ENCODE assay signal across 14 cellular contexts in genomic region chr11:75403983-75404658, GRCh38. TPM values are rescaled to one million over a fixed set of nuclear protein-coding genes. Genes with fewer than 3 reads are reported as not detected.
A peak's percentile ranks its signal among the peaks of the same experiment; 100 is the strongest.
DNase-seq lines count a peak whose midpoint lies in the region; ATAC-seq and TF ChIP-seq lines count a peak whose summit lies in the region.
"Had no signal": no experiment of that assay in that cellular context is flagged by ENCODE, and none has a peak within 500 bp of the region (broad histone marks: within the 10 kb centered on the region; RNA-seq: fewer than 3 reads in every experiment).

No MANE protein-coding gene starts in this region.

- no peak overlapping the region for H3K9ac ChIP-seq in colonic mucosa (ENCODE audit: low read depth in 2 of 2, low read length in 2 of 2)

- peak overlapping the region; percentile 96 for H3K4me3 ChIP-seq in HFF-Myc (replicated peaks; ENCODE audit: low read depth, low read length)
- no peak overlapping the region for H3K4me3 ChIP-seq in osteoblast (ENCODE audit: insufficient read depth, low read length)
- no peak overlapping the region for H3K4me3 ChIP-seq in colonic mucosa
- H3K4me3 ChIP-seq: left lung had no signal

- H3K27ac Mint-ChIP-seq in activated CD4-positive, alpha-beta T cell treated with anti-CD3 and anti-CD28 coated beads for 36 hours, result peak overlapping the region; percentile 73
- peak overlapping the region; percentile 29 for H3K27ac Mint-ChIP-seq in activated T-helper 2 cell treated with anti-CD3 and anti-CD28 coated beads, Interferon-gamma antibody, Interleukin-2, Interleukin-4, amounts not matched to agents 10 μg/mL and 5 μg/mL and 100 μg/mL, durations not matched to agents 14 hours and 24 hours and 36 hours

- POLR2A ChIA-PET in activated CD4-positive, alpha-beta T cell treated with anti-CD3 and anti-CD28 coated beads for 36 hours (lab: Charles Lee), result no interaction called here

- H3K9me3 ChIP-seq in osteoblast (ENCODE audit: low read depth, low read length) (no peaks in the 10 kb centered on the region), colonic mucosa (no peaks in the 10 kb centered on the region)
- H3K9me3 ChIP-seq: left lung had no signal

- H3K27me3 ChIP-seq in osteoblast (ENCODE audit: insufficient read depth, low read length) (no peaks in the 10 kb centered on the region), colonic mucosa (no peaks in the 10 kb centered on the region)
- H3K27me3 ChIP-seq: left lung had no signal

- intact Hi-C loops in activated CD4-positive, alpha-beta T cell treated with anti-CD3 and anti-CD28 coated beads for 36 hours (cut with DNase I, micrococcal nuclease), result no loop called here
- intact Hi-C loops in activated T-helper 2 cell treated with anti-CD3 and anti-CD28 coated beads, Interferon-gamma antibody, Interleukin-2, Interleukin-4, amounts not matched to agents 10 μg/mL and 5 μg/mL and 100 μg/mL, durations not matched to agents 14 hours and 24 hours and 36 hours (cut with micrococcal nuclease), result no loop called here
- intact Hi-C loops in colonic mucosa (cut with DNase I), result no loop called here

- TF ChIP-seq CTCF in HFF-Myc (IDR thresholded peaks at IDR 0.05; ENCODE audit: low read depth, low read length, missing control alignments) (no peak), osteoblast (IDR thresholded peaks at IDR 0.05; ENCODE audit: extremely low read depth, low read depth, low read length) (no peak), colonic mucosa (IDR thresholded peaks at IDR 0.05) (no peak)

- H3K36me3 ChIP-seq in osteoblast (ENCODE audit: insufficient read depth, low read length) (peaks cover 79% of the 10 kb centered on the region), colonic mucosa (peaks cover 25% of the 10 kb centered on the region)

- H2AFZ ChIP-seq in osteoblast (ENCODE audit: low read length), result no peak overlapping the region

- DNase-seq in activated CD4-positive, alpha-beta T cell treated with anti-CD3 and anti-CD28 coated beads for 36 hours, result peak; percentile 38
- DNase-seq in activated CD4-positive, alpha-beta T cell treated with anti-CD3 and anti-CD28 coated beads, Interleukin-2, amount 50 U/mL, for 4 hours, result no peak
- DNase-seq in HFF-Myc (ENCODE audit: extremely low read depth, low read depth) (no peak), osteoblast (ENCODE audit: insufficient read length, low spot score, missing footprints) (no peak), NOMO-1 treated with DMSO at 0.1 percent for 48 hours (lab: John Stamatoyannopoulos, UW; ENCODE audit: unreplicated experiment) (no peak), colonic mucosa (no peak)
- no peak for DNase-seq in activated T-helper 2 cell treated with anti-CD3 and anti-CD28 coated beads, Interferon-gamma antibody, Interleukin-2, Interleukin-4, amounts not matched to agents 10 μg/mL and 5 μg/mL and 100 μg/mL, durations not matched to agents 14 hours and 24 hours and 36 hours (ENCODE audit: low spot score)
- DNase-seq: hypothalamus; left lung; naive thymus-derived CD8-positive, alpha-beta T cell; NCI-H1417 treated with DMSO at 0.1 percent for 48 hours; NCI-H510A had no signal

- peaks cover 52% of the 10 kb centered on the region for H3K4me1 Mint-ChIP-seq in activated CD4-positive, alpha-beta T cell treated with anti-CD3 and anti-CD28 coated beads for 36 hours
- peaks cover 48% of the 10 kb centered on the region for H3K4me1 Mint-ChIP-seq in activated T-helper 2 cell treated with anti-CD3 and anti-CD28 coated beads, Interferon-gamma antibody, Interleukin-2, Interleukin-4, amounts not matched to agents 10 μg/mL and 5 μg/mL and 100 μg/mL, durations not matched to agents 14 hours and 24 hours and 36 hours (ENCODE audit: low read depth)

- H3K79me2 ChIP-seq in osteoblast (ENCODE audit: insufficient read depth, low read length), result peaks cover 89% of the 10 kb centered on the region

- no peaks in the 10 kb centered on the region for H3K27me3 Mint-ChIP-seq in activated CD4-positive, alpha-beta T cell treated with anti-CD3 and anti-CD28 coated beads for 36 hours
- H3K27me3 Mint-ChIP-seq in activated T-helper 2 cell treated with anti-CD3 and anti-CD28 coated beads, Interferon-gamma antibody, Interleukin-2, Interleukin-4, amounts not matched to agents 10 μg/mL and 5 μg/mL and 100 μg/mL, durations not matched to agents 14 hours and 24 hours and 36 hours (ENCODE audit: low read depth), result no peaks in the 10 kb centered on the region
- H3K27me3 Mint-ChIP-seq: naive thymus-derived CD8-positive, alpha-beta T cell had no signal

- ATAC-seq in activated CD4-positive, alpha-beta T cell treated with anti-CD3 and anti-CD28 coated beads for 36 hours, result no peak
- no peak for ATAC-seq in esophagus mucosa
- ATAC-seq: left lung; naive thymus-derived CD8-positive, alpha-beta T cell had no signal

- H3K4me1 ChIP-seq in osteoblast (ENCODE audit: insufficient read depth, low read length), result peaks cover 44% of the 10 kb centered on the region
- H3K4me1 ChIP-seq in colonic mucosa, result peaks cover 6% of the 10 kb centered on the region

- no peak overlapping the region for H3K4me2 ChIP-seq in osteoblast (ENCODE audit: insufficient read depth, low read length)

- peaks cover 78% of the 10 kb centered on the region for H4K20me1 ChIP-seq in osteoblast (ENCODE audit: insufficient read depth, low read length)

- H3K4me3 Mint-ChIP-seq in activated CD4-positive, alpha-beta T cell treated with anti-CD3 and anti-CD28 coated beads for 36 hours, result no peak overlapping the region
- H3K4me3 Mint-ChIP-seq in activated T-helper 2 cell treated with anti-CD3 and anti-CD28 coated beads, Interferon-gamma antibody, Interleukin-2, Interleukin-4, amounts not matched to agents 10 μg/mL and 5 μg/mL and 100 μg/mL, durations not matched to agents 14 hours and 24 hours and 36 hours (ENCODE audit: low read depth), result peak overlapping the region; percentile 30
- H3K4me3 Mint-ChIP-seq: naive thymus-derived CD8-positive, alpha-beta T cell had no signal

- no peaks in the 10 kb centered on the region for H3K9me3 Mint-ChIP-seq in activated CD4-positive, alpha-beta T cell treated with anti-CD3 and anti-CD28 coated beads for 36 hours (ENCODE audit: low read depth)
- H3K9me3 Mint-ChIP-seq in activated T-helper 2 cell treated with anti-CD3 and anti-CD28 coated beads, Interferon-gamma antibody, Interleukin-2, Interleukin-4, amounts not matched to agents 10 μg/mL and 5 μg/mL and 100 μg/mL, durations not matched to agents 14 hours and 24 hours and 36 hours, result no peaks in the 10 kb centered on the region
- H3K9me3 Mint-ChIP-seq: IgD-negative memory B cell; naive thymus-derived CD8-positive, alpha-beta T cell had no signal

- H3K27ac ChIP-seq in osteoblast (ENCODE audit: low read depth, low read length), result peak overlapping the region; percentile 31
- no peak overlapping the region for H3K27ac ChIP-seq in colonic mucosa

- H3K36me3 Mint-ChIP-seq in activated CD4-positive, alpha-beta T cell treated with anti-CD3 and anti-CD28 coated beads for 36 hours (ENCODE audit: low read depth), result peaks cover 86% of the 10 kb centered on the region
- H3K36me3 Mint-ChIP-seq in activated T-helper 2 cell treated with anti-CD3 and anti-CD28 coated beads, Interferon-gamma antibody, Interleukin-2, Interleukin-4, amounts not matched to agents 10 μg/mL and 5 μg/mL and 100 μg/mL, durations not matched to agents 14 hours and 24 hours and 36 hours (ENCODE audit: low read depth), result peaks cover 94% of the 10 kb centered on the region

- CTCF ChIA-PET in activated CD4-positive, alpha-beta T cell treated with anti-CD3 and anti-CD28 coated beads for 36 hours (lab: Charles Lee), result interaction anchor here (1.4 kb wide), 1 partner anchor 124 kb away, joined by 4 read pairs; no protein-coding TSS in a partner anchor

RNA-seq across cellular contexts. Expression of gene RPS3, which starts 4.8 kb away (rescaled TPM):
- total RNA-seq in activated CD4-positive, alpha-beta T cell treated with anti-CD3 and anti-CD28 coated beads for 36 hours, result 1,000 to 10,000 TPM; 4,536 to 4,569 TPM
- total RNA-seq in activated T-helper 2 cell treated with anti-CD3 and anti-CD28 coated beads, Interferon-gamma antibody, Interleukin-2, Interleukin-4, amounts not matched to agents 10 μg/mL and 5 μg/mL and 100 μg/mL, durations not matched to agents 14 hours and 24 hours and 36 hours, result 3,460 and 3,552 TPM in 2 replicates
- total RNA-seq in osteoblast (1,511 and 1,512 TPM in 2 replicates), esophagus mucosa (2,660 TPM), colonic mucosa (1,000 to 10,000 TPM; 2,133 to 2,596 TPM)

RNA-seq across cellular contexts. Expression of gene KLHL35, which starts 28.9 kb away (rescaled TPM):
- total RNA-seq in activated CD4-positive, alpha-beta T cell treated with anti-CD3 and anti-CD28 coated beads for 36 hours, result under 1 TPM; 0.62 to 0.65 TPM
- 0.87 and 1.6 TPM in 2 replicates for total RNA-seq in activated T-helper 2 cell treated with anti-CD3 and anti-CD28 coated beads, Interferon-gamma antibody, Interleukin-2, Interleukin-4, amounts not matched to agents 10 μg/mL and 5 μg/mL and 100 μg/mL, durations not matched to agents 14 hours and 24 hours and 36 hours
- total RNA-seq in osteoblast (2.4 and 4.3 TPM in 2 replicates), esophagus mucosa (0.84 TPM), colonic mucosa (under 1 TPM; 0.50 to 0.67 TPM)

RNA-seq across cellular contexts. Expression of gene ARRB1, which starts 52.7 kb away (rescaled TPM):
- total RNA-seq in activated CD4-positive, alpha-beta T cell treated with anti-CD3 and anti-CD28 coated beads for 36 hours, result 10 to 100 TPM; 21.0 to 21.8 TPM
- total RNA-seq in activated T-helper 2 cell treated with anti-CD3 and anti-CD28 coated beads, Interferon-gamma antibody, Interleukin-2, Interleukin-4, amounts not matched to agents 10 μg/mL and 5 μg/mL and 100 μg/mL, durations not matched to agents 14 hours and 24 hours and 36 hours, result 15.1 and 19.3 TPM in 2 replicates
- total RNA-seq in osteoblast (14.5 and 19.4 TPM in 2 replicates), esophagus mucosa (7.6 TPM), colonic mucosa (10 to 100 TPM; 70.3 to 73.4 TPM)
